16 cellular contexts compared by ENCODE assay signal in genomic region chr3:57777774-57778173, GRCh38.
"Had no signal": no experiment of that assay in that cellular context is flagged by ENCODE, and none has a peak within 500 bp of the region (broad histone marks: within the 10 kb centered on the region; RNA-seq: fewer than 3 reads in every experiment).

No MANE protein-coding gene starts in this region.

- H3K4me1 Mint-ChIP-seq: nephron progenitor cell had no signal

- H3K36me3 ChIP-seq: gastrocnemius medialis, stomach, thoracic aorta had no signal

- H3K27me3 Mint-ChIP-seq: activated naive CD4-positive, alpha-beta T cell treated with anti-CD3 and anti-CD28 coated beads, Interleukin-2, amount 10 ng/mL, durations not matched to agents 7 days and 5 days; activated T-helper 17 cell treated with anti-CD3 and anti-CD28 coated beads, Interleukin-2, amount 50 U/mL, for 72 hours; brain had no signal

- H3K27ac Mint-ChIP-seq: endodermal cell had no signal

- H3K4me3 Mint-ChIP-seq: activated naive CD4-positive, alpha-beta T cell treated with anti-CD3 and anti-CD28 coated beads, Interleukin-2, amount 10 ng/mL, durations not matched to agents 7 days and 5 days; activated T-helper 17 cell treated with anti-CD3 and anti-CD28 coated beads, Interleukin-2, amount 50 U/mL, for 72 hours; brain; endodermal cell; nephron progenitor cell had no signal

- FAIRE-seq: urothelium cell line had no signal

- H3K9me3 ChIP-seq: gastrocnemius medialis, stomach, thoracic aorta had no signal

- H3K4me3 ChIP-seq: gastrocnemius medialis, stomach, thoracic aorta had no signal

- DNase-seq: activated CD4-positive, alpha-beta T cell treated with anti-CD3 and anti-CD28 coated beads, Interleukin-2, amount 50 U/mL, for 1 hour; activated naive CD4-positive, alpha-beta T cell treated with anti-CD3 and anti-CD28 coated beads, Interleukin-2, amount 10 ng/mL, durations not matched to agents 7 days and 5 days; activated T-cell treated with anti-CD3 and anti-CD28 coated beads for 4 hours; dermis blood vessel endothelial cell; endodermal cell; gastrocnemius medialis; kidney; left ventricle myocardium superior; mesendoderm; nephron progenitor cell; stimulated activated CD4-positive, alpha-beta T cell treated with anti-CD3 and anti-CD28 coated beads, Interleukin-4, amount 100 ng/mL, for 1 hour; stomach had no signal

- H3K9me3 Mint-ChIP-seq: activated naive CD4-positive, alpha-beta T cell treated with anti-CD3 and anti-CD28 coated beads, Interleukin-2, amount 10 ng/mL, durations not matched to agents 7 days and 5 days; activated T-helper 17 cell treated with anti-CD3 and anti-CD28 coated beads, Interleukin-2, amount 50 U/mL, for 72 hours; brain; endodermal cell; nephron progenitor cell had no signal

- H3K27me3 ChIP-seq: gastrocnemius medialis, stomach had no signal

- H3K27ac ChIP-seq: gastrocnemius medialis, thoracic aorta had no signal

- ATAC-seq: activated T-helper 17 cell treated with anti-CD3 and anti-CD28 coated beads, Interleukin-2, amount 50 U/mL, for 72 hours; gastrocnemius medialis had no signal
